Comparison of ENCODE assay signal across 8 cellular contexts in the genomic region with DNA sequence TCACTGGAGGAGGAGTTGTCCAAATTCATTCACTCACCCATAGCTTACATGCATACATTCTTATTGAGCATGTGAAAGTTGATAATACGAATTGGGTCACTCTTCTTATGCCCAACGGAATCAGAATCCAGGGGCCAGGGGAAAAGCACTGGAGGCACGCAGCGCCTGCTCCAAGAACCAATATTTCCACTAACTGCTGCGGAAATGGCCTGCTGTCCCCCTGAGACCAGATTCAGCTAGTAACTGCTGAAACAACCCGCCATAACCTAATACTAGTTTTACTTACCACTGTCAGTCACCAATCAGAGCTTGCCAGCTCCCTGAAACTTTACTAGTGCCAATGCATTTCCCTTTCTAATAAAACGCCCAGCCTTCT. TPM values are rescaled to one million over a fixed set of nuclear protein-coding genes. Genes with fewer than 3 reads are reported as not detected.
A peak's percentile ranks its signal among the peaks of the same experiment; 100 is the strongest.
DNase-seq lines count a peak whose midpoint lies in the region; ATAC-seq and TF ChIP-seq lines count a peak whose summit lies in the region.

No MANE protein-coding gene starts in this region.

- H3K4me1 ChIP-seq in gastrocnemius medialis = peaks cover 42 to 44% of the 10 kb centered on the region in 2 donors

- TF ChIP-seq POLR2A in gastrocnemius medialis (IDR thresholded peaks at IDR 0.05) = no peak

- TF ChIP-seq CTCF in GM12865 (IDR thresholded peaks at IDR 0.05; ENCODE audit: insufficient read depth, low read depth, low read length, missing control alignments) = no peak
- TF ChIP-seq CTCF in WERI-Rb-1 (IDR thresholded peaks at IDR 0.05; ENCODE audit: low read depth, low read length) = no peak
- no peak for TF ChIP-seq CTCF in foreskin fibroblast (IDR thresholded peaks at IDR 0.05; ENCODE audit: low read depth, low read length)
- TF ChIP-seq CTCF in gastrocnemius medialis (IDR thresholded peaks at IDR 0.05 in 4 of 5, conservative IDR thresholded peaks at IDR 0.05 in 1 of 5) = no peak

- H3K9me3 ChIP-seq in WERI-Rb-1 (ENCODE audit: severe bottlenecking) (no peaks in the 10 kb centered on the region), gastrocnemius medialis (no peaks in the 10 kb centered on the region)

- intact Hi-C loops in gastrocnemius medialis (cut with DNase I; ENCODE audit: low total_unique reads) = loop anchor here (1.0 to 5.0 kb wide), 4 partner anchors 68 to 276 kb away; partner anchors contain the start of genes NSFL1C and PSMF1

- in situ Hi-C loops in gastrocnemius medialis (cut with MboI; ENCODE audit: low sequenced_read_pairs in 4 of 4) = no loop called here

- H3K4me3 ChIP-seq in GM12865 (ENCODE audit: low read depth, low read length) = peak overlapping the region; percentile 73
- H3K4me3 ChIP-seq in WERI-Rb-1 (ENCODE audit: low read depth, low read length) = peak overlapping the region; percentile 56
- H3K4me3 ChIP-seq in foreskin fibroblast (ENCODE audit: low read depth in 1 of 2, low read length in 2 of 2) = peak overlapping the region; percentile 67 to 96
- peak overlapping the region; percentile 76 to 96 (median 91) for H3K4me3 ChIP-seq in gastrocnemius medialis

- no peak overlapping the region for H3K27ac ChIP-seq in WERI-Rb-1
- H3K27ac ChIP-seq in gastrocnemius medialis = peak overlapping the region; percentile 83 to 90 (median 87)

- H3K36me3 ChIP-seq in WERI-Rb-1 (peaks cover 8% of the 10 kb centered on the region), gastrocnemius medialis (no peaks in the 10 kb centered on the region)

- ATAC-seq in gastrocnemius medialis = no peak
- ATAC-seq in HG02852 (IDR thresholded peaks at IDR 0.05; ENCODE audit: unreplicated experiment) = no peak
- ATAC-seq in HG03159 (IDR thresholded peaks at IDR 0.05; ENCODE audit: unreplicated experiment) = no peak

- H3K27me3 ChIP-seq in WERI-Rb-1 (ENCODE audit: insufficient read depth, low read depth, severe bottlenecking) (peaks cover 7% of the 10 kb centered on the region), gastrocnemius medialis (peaks cover 0 to 3% (median 3%) of the 10 kb centered on the region in 3 donors)

- DNase-seq in GM12865 (ENCODE audit: low read depth) (no peak), WERI-Rb-1 (no peak), foreskin fibroblast (no peak), gastrocnemius medialis (no peak), germinal center (ENCODE audit: low spot score) (no peak)
- DNase-seq in stimulated activated CD4-positive, alpha-beta T cell treated with anti-CD3 and anti-CD28 coated beads, Interleukin-2, amount 100 ng/mL, for 24 hours = no peak

RNA-seq across cellular contexts. Expression of gene FKBP1A, which starts 0.6 kb away (rescaled TPM):
- 10 to 100 TPM; 27.7 to 89.4 (median 52.5) TPM for total RNA-seq in gastrocnemius medialis
